In the genomic region with DNA sequence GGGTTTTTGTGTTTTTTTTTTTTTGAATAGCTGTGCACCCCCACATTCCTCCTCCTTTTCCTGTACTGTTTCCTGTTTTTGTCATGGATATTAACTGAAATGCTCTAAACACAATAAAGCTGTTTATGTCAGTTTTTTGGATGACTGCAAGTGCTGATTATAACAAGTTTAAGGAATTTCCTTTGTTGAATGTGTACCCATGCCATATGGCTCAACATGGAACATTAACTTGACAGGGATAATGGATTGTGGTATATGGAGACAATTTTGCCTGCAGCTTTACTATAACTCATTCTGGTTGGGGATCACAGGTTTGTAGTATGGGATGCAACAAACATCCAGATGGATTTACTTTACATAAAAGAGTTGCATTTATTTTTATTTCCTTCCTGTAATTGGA, we compare ENCODE assay signal across 17 cellular contexts.
A peak's percentile ranks its signal among the peaks of the same experiment; 100 is the strongest.
DNase-seq lines count a peak whose midpoint lies in the region; ATAC-seq and TF ChIP-seq lines count a peak whose summit lies in the region.
"Had no signal": no experiment of that assay in that cellular context is flagged by ENCODE, and none has a peak within 500 bp of the region (broad histone marks: within the 10 kb centered on the region; RNA-seq: fewer than 3 reads in every experiment).

No MANE protein-coding gene starts in this region.

- H3K36me3 ChIP-seq in WERI-Rb-1 (no peaks in the 10 kb centered on the region), adrenal gland (replicated peaks in 1 of 2) (no peaks in the 10 kb centered on the region)
- H3K36me3 ChIP-seq: BE2C, colonic mucosa, transverse colon had no signal

- TF ChIP-seq CTCF in Calu3 (IDR thresholded peaks at IDR 0.05; ENCODE audit: unreplicated experiment) (no peak), HFFc6 (IDR thresholded peaks at IDR 0.05) (no peak), WERI-Rb-1 (IDR thresholded peaks at IDR 0.05; ENCODE audit: low read depth, low read length) (no peak), adrenal gland (IDR thresholded peaks at IDR 0.05) (no peak)

- H3K9me3 Mint-ChIP-seq in Calu3 (ENCODE audit: low read depth, unreplicated experiment): no peaks in the 10 kb centered on the region
- H3K9me3 Mint-ChIP-seq in HFFc6: no peaks in the 10 kb centered on the region
- H3K9me3 Mint-ChIP-seq: activated CD4-positive, alpha-beta T cell treated with anti-CD3 and anti-CD28 coated beads, Interleukin-2, amount 10 ng/mL, durations not matched to agents 7 days and 5 days had no signal

- H3K27ac ChIP-seq in WERI-Rb-1 (peak overlapping the region; percentile 47), adrenal gland (no peak overlapping the region)
- H3K27ac ChIP-seq: colonic mucosa, transverse colon had no signal

- no peak for TF ChIP-seq POLR2A in adrenal gland (IDR thresholded peaks at IDR 0.05)

- ATAC-seq in GM18873 (IDR thresholded peaks at IDR 0.05; ENCODE audit: low FRiP score, unreplicated experiment): no peak

- H3K4me3 ChIP-seq in WERI-Rb-1 (ENCODE audit: low read depth, low read length) (no peak overlapping the region), adrenal gland (no peak overlapping the region)
- H3K4me3 ChIP-seq: colonic mucosa, transverse colon had no signal

- H3K9me3 ChIP-seq in WERI-Rb-1 (ENCODE audit: severe bottlenecking) (no peaks in the 10 kb centered on the region), adrenal gland (replicated peaks in 1 of 3) (no peaks in the 10 kb centered on the region)
- H3K9me3 ChIP-seq: BE2C, colonic mucosa, transverse colon had no signal

- H3K36me3 Mint-ChIP-seq in Calu3 (ENCODE audit: insufficient read depth, unreplicated experiment) (no peaks in the 10 kb centered on the region), HFFc6 (ENCODE audit: low read depth) (peaks cover 5% of the 10 kb centered on the region; the same call in 1 of the 2 replicates)

- H3K4me1 ChIP-seq in adrenal gland (replicated peaks in 1 of 2): peaks cover 3 to 42% of the 10 kb centered on the region in 2 donors
- H3K4me1 ChIP-seq: colonic mucosa had no signal

- CTCF ChIA-PET in Calu3 (lab: Charles Lee): interaction anchor here (0.6 kb wide), 2 partner anchors 8 to 140 kb away, joined by 3 to 5 read pairs; no protein-coding TSS in a partner anchor

- DNase-seq in Calu3: no peak
- DNase-seq in HFFc6: no peak
- DNase-seq in WERI-Rb-1: no peak
- peak; percentile 77 for DNase-seq in left kidney (ENCODE audit: low read depth, low spot score)
- no peak for DNase-seq in adrenal gland
- no peak for DNase-seq in NCI-H510A (lab: John Stamatoyannopoulos, UW)
- DNase-seq in 8988T: no peak
- DNase-seq: activated CD4-positive, alpha-beta T cell treated with anti-CD3 and anti-CD28 coated beads, Interleukin-2, amount 10 ng/mL, durations not matched to agents 7 days and 5 days; activated T-cell treated with anti-CD3 and anti-CD28 coated beads, Interleukin-2, amount 50 U/mL, for 48 hours; amniotic stem cell; BE2C; colonic mucosa; NCI-H1092; NCI-H748 treated with DMSO at 0.1 percent for 48 hours; stimulated activated CD4-positive, alpha-beta T cell treated with anti-CD3 and anti-CD28 coated beads, Interleukin-15, amount 100 ng/mL, for 24 hours; transverse colon had no signal

- H3K4me1 Mint-ChIP-seq in Calu3 (ENCODE audit: low read depth, unreplicated experiment): peaks cover 10% of the 10 kb centered on the region
- peaks cover 63% of the 10 kb centered on the region for H3K4me1 Mint-ChIP-seq in HFFc6 (ENCODE audit: low read depth)

- intact Hi-C loops in Calu3 (cut with micrococcal nuclease; ENCODE audit: unreplicated experiment) (loop anchor here (5.0 to 10.0 kb wide), 3 partner anchors 118 to 638 kb away; no protein-coding TSS in a partner anchor), adrenal gland (cut with DNase I) (loop anchor here (10.0 kb wide), 1 partner anchor 220 kb away; a partner anchor contains a TSS)

- H3K27me3 Mint-ChIP-seq in Calu3 (ENCODE audit: unreplicated experiment) (no peaks in the 10 kb centered on the region), HFFc6 (ENCODE audit: insufficient read depth) (no peaks in the 10 kb centered on the region)
- H3K27me3 Mint-ChIP-seq: activated CD4-positive, alpha-beta T cell treated with anti-CD3 and anti-CD28 coated beads, Interleukin-2, amount 10 ng/mL, durations not matched to agents 7 days and 5 days had no signal

- H3K27me3 ChIP-seq in WERI-Rb-1 (ENCODE audit: insufficient read depth, low read depth, severe bottlenecking) (no peaks in the 10 kb centered on the region), adrenal gland (no peaks in the 10 kb centered on the region)
- H3K27me3 ChIP-seq: BE2C, colonic mucosa, transverse colon had no signal

- no TSS peak for BruUV-seq in Calu3 (replicated peaks; lab: Mats Ljungman, UMichigan)

- H3K4me3 Mint-ChIP-seq in Calu3 (ENCODE audit: low read depth, unreplicated experiment) (no peak overlapping the region), HFFc6 (no peak overlapping the region)
- H3K4me3 Mint-ChIP-seq: activated CD4-positive, alpha-beta T cell treated with anti-CD3 and anti-CD28 coated beads, Interleukin-2, amount 10 ng/mL, durations not matched to agents 7 days and 5 days had no signal

- peak overlapping the region; percentile 47 for H3K27ac Mint-ChIP-seq in Calu3 (ENCODE audit: unreplicated experiment)
- 0 out of 2 replicates have a peak overlapping the region, but pooled peaks have one; percentile 7 for H3K27ac Mint-ChIP-seq in HFFc6
- H3K27ac Mint-ChIP-seq: activated CD4-positive, alpha-beta T cell treated with anti-CD3 and anti-CD28 coated beads, Interleukin-2, amount 10 ng/mL, durations not matched to agents 7 days and 5 days had no signal
